29 cellular contexts compared by ENCODE assay signal in genomic region chr12:120207227-120207626, GRCh38.
"Had no signal": no experiment of that assay in that cellular context is flagged by ENCODE, and none has a peak within 500 bp of the region (broad histone marks: within the 10 kb centered on the region; RNA-seq: fewer than 3 reads in every experiment).

No MANE protein-coding gene starts in this region.

- H3K79me2 ChIP-seq: hepatocyte had no signal

- DNase-seq: heart left ventricle; islet precursor cell; left ventricle myocardium superior; lower lobe of right lung; mammary epithelial cell; mesenchymal stem cell; naive B cell; natural killer cell; nephron progenitor cell; occipital lobe; pancreas; retina; sigmoid colon; stimulated activated CD4-positive, alpha-beta T cell treated with anti-CD3 and anti-CD28 coated beads, Interleukin-1b, Interleukin-23, amount 100 ng/mL, for 48 hours; stimulated activated CD4-positive, alpha-beta T cell treated with anti-CD3 and anti-CD28 coated beads, Interleukin-4, amount 100 ng/mL, for 1 hour; stimulated activated naive B cell treated with anti-CD40 and anti-IgM and Interleukin-4, amounts not matched to agents 10 μg/mL and 1 μg/mL and 100 μg/mL, for 72 hours; stimulated activated naive CD8-positive, alpha-beta T cell treated with anti-CD3 and anti-CD28 coated beads, Interleukin-15, Interleukin-2, amounts not matched to agents 100 U/mL and 50 U/mL, for 24 hours; stomach; tibial artery; trophoblast cell; upper lobe of right lung had no signal

- H3K4me2 ChIP-seq: hepatocyte, neural progenitor cell, smooth muscle cell had no signal

- H3K4me3 ChIP-seq: heart left ventricle, hepatocyte, lower lobe of right lung, neural progenitor cell, pancreas, prostate gland, sigmoid colon, smooth muscle cell, stomach, suprapubic skin, thoracic aorta, tibial artery, upper lobe of right lung had no signal

- H3K9ac ChIP-seq: neural progenitor cell had no signal

- ATAC-seq: heart left ventricle; left ventricle myocardium superior; lower lobe of right lung; natural killer cell; pancreas; right cardiac atrium; stimulated activated naive B cell treated with anti-CD40 and anti-IgM and Interleukin-4, amounts not matched to agents 10 μg/mL and 1 μg/mL and 100 μg/mL, for 72 hours; stimulated activated naive CD8-positive, alpha-beta T cell treated with anti-CD3 and anti-CD28 coated beads, Interleukin-15, Interleukin-2, amounts not matched to agents 100 U/mL and 50 U/mL, for 24 hours; upper lobe of right lung had no signal

- H3K4me1 ChIP-seq: lower lobe of right lung, neural progenitor cell, pancreas, prostate gland, sigmoid colon, suprapubic skin, tibial artery, upper lobe of right lung had no signal

- H3K9me3 ChIP-seq: heart left ventricle, lower lobe of right lung, neutrophil, pancreas, prostate gland, sigmoid colon, stomach, suprapubic skin, thoracic aorta, tibial artery, upper lobe of right lung had no signal

- H3K27me3 ChIP-seq: heart left ventricle, hepatocyte, neural progenitor cell, neutrophil, pancreas, sigmoid colon, stomach, suprapubic skin, tibial artery, upper lobe of right lung had no signal

- H3K36me3 ChIP-seq: neural progenitor cell had no signal

- H3K27ac ChIP-seq: heart left ventricle, hepatocyte, lower lobe of right lung, neural progenitor cell, neutrophil, pancreas, prostate gland, sigmoid colon, stomach, suprapubic skin, thoracic aorta, tibial artery, upper lobe of right lung had no signal

- H2AFZ ChIP-seq: hepatocyte, neural progenitor cell had no signal
